13 cellular contexts compared by ENCODE assay signal in the genomic region with DNA sequence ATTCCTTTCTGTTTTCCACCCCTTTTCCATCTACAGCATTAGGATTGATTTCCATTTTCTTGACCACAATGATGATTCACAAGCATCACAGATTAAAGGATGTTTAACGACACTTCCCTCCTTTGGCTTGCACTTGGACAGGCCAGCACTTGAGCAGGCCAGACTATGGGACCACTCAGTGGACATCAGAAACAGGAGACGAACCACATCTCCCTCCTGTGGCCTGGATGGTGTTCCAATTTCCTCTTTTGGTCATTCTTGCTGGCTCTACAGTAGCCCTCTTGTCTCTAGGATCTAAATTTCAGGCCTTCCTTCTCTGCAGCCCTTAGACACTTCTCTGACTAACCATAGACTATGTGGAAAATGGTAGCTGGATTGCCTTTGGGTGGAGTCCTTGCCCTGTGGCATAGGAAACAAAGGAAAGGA.
DNase-seq lines count a peak whose midpoint lies in the region; TF ChIP-seq lines count a peak whose summit lies in the region.
"Had no signal": no experiment of that assay in that cellular context is flagged by ENCODE, and none has a peak within 500 bp of the region (broad histone marks: within the 10 kb centered on the region; RNA-seq: fewer than 3 reads in every experiment).

No MANE protein-coding gene starts in this region.

- no peak overlapping the region for H2BK5ac ChIP-seq in neuronal stem cell (ENCODE audit: low read length)

- DNase-seq in EH (ENCODE audit: low read depth): peak; percentile 78
- peak; percentile 82 for DNase-seq in M059J (ENCODE audit: low read depth)
- DNase-seq in esophagus muscularis mucosa (ENCODE audit: extremely low spot score): no peak
- no peak for DNase-seq in neuronal stem cell (ENCODE audit: low spot score)
- DNase-seq in NCI-H1092 (lab: John Stamatoyannopoulos, UW): no peak
- no peak for DNase-seq in activated T-cell treated with anti-CD3 and anti-CD28 coated beads, Interleukin-2, amount 50 U/mL, for 1 hour
- no peak for DNase-seq in activated CD8-positive, alpha-beta memory T cell treated with anti-CD3 and anti-CD28 coated beads for 24 hours
- DNase-seq in RWPE1 (ENCODE audit: low spot score): no peak
- DNase-seq: C1 segment of cervical spinal cord, DND-41, gastrocnemius medialis, NCI-H2171 treated with DMSO at 0.1 percent for 48 hours had no signal

- no peak overlapping the region for H2BK120ac ChIP-seq in neuronal stem cell (ENCODE audit: low read depth, low read length)

- no peaks in the 10 kb centered on the region for H3K9me3 ChIP-seq in esophagus muscularis mucosa
- peaks cover 1 to 11% of the 10 kb centered on the region in 2 donors for H3K9me3 ChIP-seq in neuronal stem cell (replicated peaks in 1 of 2; ENCODE audit: control insufficient read depth in 2 of 2, insufficient read depth in 1 of 2, low read depth in 1 of 2, low read length in 2 of 2)
- H3K9me3 ChIP-seq: gastrocnemius medialis had no signal

- no peak overlapping the region for H2BK12ac ChIP-seq in neuronal stem cell (ENCODE audit: low read length)

- H2AK5ac ChIP-seq in neuronal stem cell (ENCODE audit: low read depth, low read length): no peak overlapping the region

- H3K18ac ChIP-seq in neuronal stem cell (ENCODE audit: low read length): no peak overlapping the region

- H3K23ac ChIP-seq in neuronal stem cell (ENCODE audit: low read depth, low read length, poor library complexity): no peak overlapping the region

- H3K27ac ChIP-seq in esophagus muscularis mucosa (replicated peaks in 1 of 4) (peak overlapping the region; percentile 2 to 32 (median 16)), neuronal stem cell (replicated peaks; ENCODE audit: low read length) (no peak overlapping the region), RWPE1 (no peak overlapping the region)
- H3K27ac ChIP-seq: gastrocnemius medialis, HL-60 had no signal

- TF ChIP-seq POLR2A in esophagus muscularis mucosa (IDR thresholded peaks at IDR 0.05; ENCODE audit: low read depth): no peak

- TF ChIP-seq EP300 in esophagus muscularis mucosa (IDR thresholded peaks at IDR 0.05): no peak

- no peak overlapping the region for H2BK15ac ChIP-seq in neuronal stem cell (ENCODE audit: low read length)

- H3K4ac ChIP-seq in neuronal stem cell (ENCODE audit: low read length): no peak overlapping the region

- H3K27me3 ChIP-seq in esophagus muscularis mucosa (no peaks in the 10 kb centered on the region), neuronal stem cell (ENCODE audit: control insufficient read depth in 3 of 3, insufficient read depth in 3 of 3, low read depth in 1 of 3, low read length in 3 of 3) (no peaks in the 10 kb centered on the region)
- H3K27me3 ChIP-seq: gastrocnemius medialis had no signal

- peaks cover 0 to 34% (median 27%) of the 10 kb centered on the region in 4 donors for H3K4me1 ChIP-seq in esophagus muscularis mucosa
- H3K4me1 ChIP-seq in neuronal stem cell (ENCODE audit: control insufficient read depth in 2 of 2, insufficient read depth in 1 of 2, low read depth in 1 of 2, low read length in 2 of 2): peaks cover 7 to 15% of the 10 kb centered on the region in 2 donors
- H3K4me1 ChIP-seq: gastrocnemius medialis had no signal

- H3K4me3 ChIP-seq in esophagus muscularis mucosa (no peak overlapping the region), neuronal stem cell (ENCODE audit: low read length in 2 of 2) (no peak overlapping the region)
- H3K4me3 ChIP-seq: gastrocnemius medialis had no signal

- CTCF ChIA-PET in RWPE1 (lab: Yijun Ruan, JAX): interaction anchor here (0.6 kb wide), 1 partner anchor 80 kb away, joined by 3 read pairs; no protein-coding TSS in a partner anchor

- POLR2A ChIA-PET in RWPE1 (lab: Yijun Ruan, JAX; ENCODE audit: low non-redundant PET): no interaction called here

- H4K91ac ChIP-seq in neuronal stem cell (ENCODE audit: low read depth, low read length, poor library complexity): no peak overlapping the region

- peak overlapping the region; percentile 65 for H2AFZ ChIP-seq in neuronal stem cell (ENCODE audit: low read length)

- no peak overlapping the region for H3K14ac ChIP-seq in neuronal stem cell (ENCODE audit: low read length)

- H3K36me3 ChIP-seq in esophagus muscularis mucosa (no peaks in the 10 kb centered on the region), neuronal stem cell (replicated peaks in 1 of 2; ENCODE audit: control insufficient read depth in 2 of 2, insufficient read depth in 2 of 2, low read length in 2 of 2) (no peaks in the 10 kb centered on the region)
- H3K36me3 ChIP-seq: gastrocnemius medialis had no signal

- no peaks in the 10 kb centered on the region for H3K79me1 ChIP-seq in neuronal stem cell (ENCODE audit: low read depth, low read length)

- TF ChIP-seq CTCF in esophagus muscularis mucosa (IDR thresholded peaks at IDR 0.05): no peak
- no peak for TF ChIP-seq CTCF in RWPE1 (conservative IDR thresholded peaks at IDR 0.05; ENCODE audit: low read depth)

- H3K9ac ChIP-seq in neuronal stem cell (ENCODE audit: low read depth, low read length, poor library complexity): no peak overlapping the region

- WGBS in esophagus muscularis mucosa: 66% methylated on average over 2 of the region's 2 CpGs
- no CpG with 5 or more reads among the region's 2 CpGs for WGBS in neuronal stem cell (ENCODE audit: extremely low coverage in 2 of 2, insufficient read length in 2 of 2, insufficient replicate concordance in 1 of 2), 2 donors

- H3K4me2 ChIP-seq in neuronal stem cell (ENCODE audit: insufficient read depth, low read length, poor library complexity, severe bottlenecking): no peak overlapping the region

- intact Hi-C loops in esophagus muscularis mucosa (cut with DNase I): loop anchor here (5.0 kb wide), 1 partner anchor 80 kb away; no protein-coding TSS in a partner anchor

- no peak overlapping the region for H4K8ac ChIP-seq in neuronal stem cell (ENCODE audit: low read depth, low read length)

Comparison
In these comparisons a context has a peak if more than half of its experiments do, and no peak if none do; other contexts are left out.
1. DNase-seq: peak in EH (single experiment) and M059J (single experiment); none in esophagus muscularis mucosa (single experiment), neuronal stem cell (single experiment), NCI-H1092 (single experiment), activated T-cell treated with anti-CD3 and anti-CD28 coated beads, Interleukin-2, amount 50 U/mL, for 1 hour (single experiment), activated CD8-positive, alpha-beta memory T cell treated with anti-CD3 and anti-CD28 coated beads for 24 hours (single experiment) and RWPE1 (single experiment).
2. H3K27ac ChIP-seq: peak in esophagus muscularis mucosa (4 of 4); none in neuronal stem cell (single experiment) and RWPE1 (single experiment).